Comparison of ENCODE assay signal across 1 cellular context in the genomic region with DNA sequence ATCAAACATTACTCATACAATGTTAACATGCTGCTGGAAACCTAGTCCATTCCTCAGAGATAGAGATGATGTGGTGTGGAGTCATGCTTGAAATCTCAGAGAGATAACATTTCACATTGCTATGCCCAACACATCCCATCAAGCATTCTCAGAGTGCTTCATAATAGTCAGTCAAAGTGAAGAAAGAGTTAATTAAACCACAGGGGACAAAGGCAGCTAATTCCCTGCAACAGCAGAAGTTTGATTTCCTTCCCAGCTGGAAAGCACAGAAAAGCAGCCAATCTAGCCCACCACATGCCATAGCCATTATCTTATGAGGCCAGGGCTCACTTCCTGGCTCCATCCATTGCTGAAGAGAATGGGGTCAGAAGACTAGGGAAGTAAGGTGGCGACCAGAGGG.
TF ChIP-seq lines count a peak whose summit lies in the region.

No MANE protein-coding gene starts in this region.

TF ChIP-seq in GM23338, 12 proteins besides CTCF, POLR2A, EP300 and RAD21 (continued from another document):
- TF ChIP-seq, protein P1, sequence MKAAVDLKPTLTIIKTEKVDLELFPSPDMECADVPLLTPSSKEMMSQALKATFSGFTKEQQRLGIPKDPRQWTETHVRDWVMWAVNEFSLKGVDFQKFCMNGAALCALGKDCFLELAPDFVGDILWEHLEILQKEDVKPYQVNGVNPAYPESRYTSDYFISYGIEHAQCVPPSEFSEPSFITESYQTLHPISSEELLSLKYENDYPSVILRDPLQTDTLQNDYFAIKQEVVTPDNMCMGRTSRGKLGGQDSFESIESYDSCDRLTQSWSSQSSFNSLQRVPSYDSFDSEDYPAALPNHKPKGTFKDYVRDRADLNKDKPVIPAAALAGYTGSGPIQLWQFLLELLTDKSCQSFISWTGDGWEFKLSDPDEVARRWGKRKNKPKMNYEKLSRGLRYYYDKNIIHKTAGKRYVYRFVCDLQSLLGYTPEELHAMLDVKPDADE (IDR thresholded peaks at IDR 0.05): no peak
- TF ChIP-seq EZH2phosphoT487 (IDR thresholded peaks at IDR 0.05; ENCODE audit: unreplicated experiment) (no peak), NANOG (IDR thresholded peaks at IDR 0.05; ENCODE audit: borderline replicate concordance) (no peak), ZNF114 (CRISPR knock-in tag; IDR thresholded peaks at IDR 0.05) (no peak), ZNF462 (CRISPR knock-in tag; IDR thresholded peaks at IDR 0.05) (no peak), ZNF331 (CRISPR knock-in tag; IDR thresholded peaks at IDR 0.05; ENCODE audit: low read depth) (no peak), CREB1 (CRISPR knock-in tag; IDR thresholded peaks at IDR 0.05; ENCODE audit: low read depth) (no peak), EZH2 (IDR thresholded peaks at IDR 0.05; ENCODE audit: low read depth, unreplicated experiment) (no peak), POLR2AphosphoS5 (IDR thresholded peaks at IDR 0.05; ENCODE audit: low read depth) (no peak), JUNB (IDR thresholded peaks at IDR 0.05; ENCODE audit: unreplicated experiment) (no peak), STAT1 (IDR thresholded peaks at IDR 0.05; ENCODE audit: unreplicated experiment) (no peak)
